Comparison of ENCODE assay signal across 1 cellular context in the genomic region with DNA sequence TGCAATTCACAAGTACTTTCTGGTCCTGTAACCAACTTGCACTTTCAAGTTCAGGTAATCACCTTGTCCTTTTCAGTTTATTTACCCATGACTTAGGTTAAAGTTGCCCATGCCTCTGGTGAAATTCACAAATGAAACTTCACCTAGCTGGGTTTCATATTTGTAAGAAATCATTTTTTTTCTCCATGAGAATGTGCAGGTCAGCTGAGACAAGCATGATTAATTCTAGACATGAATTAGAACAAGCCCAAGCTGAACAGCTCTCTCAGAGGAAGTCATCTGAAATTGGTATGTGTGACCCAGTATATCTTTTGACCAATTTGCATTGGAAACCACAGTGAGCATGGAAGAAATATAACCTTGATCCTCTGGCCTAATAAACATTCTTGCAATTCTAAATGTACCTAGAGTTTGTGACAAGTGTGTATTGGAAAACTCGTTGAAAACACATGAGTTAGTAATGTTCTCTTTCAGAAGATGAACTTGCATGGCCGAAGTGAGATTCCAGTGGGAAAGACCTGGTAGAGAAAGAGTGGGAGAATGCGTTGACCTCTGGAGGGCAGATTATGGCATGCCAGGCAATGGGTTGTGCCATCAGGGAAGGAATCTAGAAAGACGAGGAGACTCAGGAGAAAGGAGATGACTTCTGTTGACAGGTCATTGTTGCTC.
TF ChIP-seq lines count a peak whose summit lies in the region.

No MANE protein-coding gene starts in this region.

TF ChIP-seq in GM12878, 131 proteins besides CTCF, POLR2A, EP300 and RAD21 (continued from another document and continues in another):
- TF ChIP-seq, protein P1, sequence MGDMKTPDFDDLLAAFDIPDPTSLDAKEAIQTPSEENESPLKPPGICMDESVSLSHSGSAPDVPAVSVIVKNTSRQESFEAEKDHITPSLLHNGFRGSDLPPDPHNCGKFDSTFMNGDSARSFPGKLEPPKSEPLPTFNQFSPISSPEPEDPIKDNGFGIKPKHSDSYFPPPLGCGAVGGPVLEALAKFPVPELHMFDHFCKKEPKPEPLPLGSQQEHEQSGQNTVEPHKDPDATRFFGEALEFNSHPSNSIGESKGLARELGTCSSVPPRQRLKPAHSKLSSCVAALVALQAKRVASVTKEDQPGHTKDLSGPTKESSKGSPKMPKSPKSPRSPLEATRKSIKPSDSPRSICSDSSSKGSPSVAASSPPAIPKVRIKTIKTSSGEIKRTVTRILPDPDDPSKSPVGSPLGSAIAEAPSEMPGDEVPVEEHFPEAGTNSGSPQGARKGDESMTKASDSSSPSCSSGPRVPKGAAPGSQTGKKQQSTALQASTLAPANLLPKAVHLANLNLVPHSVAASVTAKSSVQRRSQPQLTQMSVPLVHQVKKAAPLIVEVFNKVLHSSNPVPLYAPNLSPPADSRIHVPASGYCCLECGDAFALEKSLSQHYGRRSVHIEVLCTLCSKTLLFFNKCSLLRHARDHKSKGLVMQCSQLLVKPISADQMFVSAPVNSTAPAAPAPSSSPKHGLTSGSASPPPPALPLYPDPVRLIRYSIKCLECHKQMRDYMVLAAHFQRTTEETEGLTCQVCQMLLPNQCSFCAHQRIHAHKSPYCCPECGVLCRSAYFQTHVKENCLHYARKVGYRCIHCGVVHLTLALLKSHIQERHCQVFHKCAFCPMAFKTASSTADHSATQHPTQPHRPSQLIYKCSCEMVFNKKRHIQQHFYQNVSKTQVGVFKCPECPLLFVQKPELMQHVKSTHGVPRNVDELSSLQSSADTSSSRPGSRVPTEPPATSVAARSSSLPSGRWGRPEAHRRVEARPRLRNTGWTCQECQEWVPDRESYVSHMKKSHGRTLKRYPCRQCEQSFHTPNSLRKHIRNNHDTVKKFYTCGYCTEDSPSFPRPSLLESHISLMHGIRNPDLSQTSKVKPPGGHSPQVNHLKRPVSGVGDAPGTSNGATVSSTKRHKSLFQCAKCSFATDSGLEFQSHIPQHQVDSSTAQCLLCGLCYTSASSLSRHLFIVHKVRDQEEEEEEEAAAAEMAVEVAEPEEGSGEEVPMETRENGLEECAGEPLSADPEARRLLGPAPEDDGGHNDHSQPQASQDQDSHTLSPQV (IDR thresholded peaks at IDR 0.05): no peak
- TF ChIP-seq, protein P2, sequence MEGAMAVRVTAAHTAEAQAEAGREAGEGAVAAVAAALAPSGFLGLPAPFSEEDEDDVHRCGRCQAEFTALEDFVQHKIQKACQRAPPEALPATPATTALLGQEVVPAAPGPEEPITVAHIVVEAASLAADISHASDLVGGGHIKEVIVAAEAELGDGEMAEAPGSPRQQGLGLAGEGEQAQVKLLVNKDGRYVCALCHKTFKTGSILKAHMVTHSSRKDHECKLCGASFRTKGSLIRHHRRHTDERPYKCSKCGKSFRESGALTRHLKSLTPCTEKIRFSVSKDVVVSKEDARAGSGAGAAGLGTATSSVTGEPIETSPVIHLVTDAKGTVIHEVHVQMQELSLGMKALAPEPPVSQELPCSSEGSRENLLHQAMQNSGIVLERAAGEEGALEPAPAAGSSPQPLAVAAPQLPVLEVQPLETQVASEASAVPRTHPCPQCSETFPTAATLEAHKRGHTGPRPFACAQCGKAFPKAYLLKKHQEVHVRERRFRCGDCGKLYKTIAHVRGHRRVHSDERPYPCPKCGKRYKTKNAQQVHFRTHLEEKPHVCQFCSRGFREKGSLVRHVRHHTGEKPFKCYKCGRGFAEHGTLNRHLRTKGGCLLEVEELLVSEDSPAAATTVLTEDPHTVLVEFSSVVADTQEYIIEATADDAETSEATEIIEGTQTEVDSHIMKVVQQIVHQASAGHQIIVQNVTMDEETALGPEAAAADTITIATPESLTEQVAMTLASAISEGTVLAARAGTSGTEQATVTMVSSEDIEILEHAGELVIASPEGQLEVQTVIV (IDR thresholded peaks at IDR 0.05; ENCODE audit: borderline replicate concordance, partially characterized antibody): no peak
- TF ChIP-seq SPI1 (IDR thresholded peaks at IDR 0.05; ENCODE audit: borderline replicate concordance, insufficient read depth, low read depth, low read length) (peak; percentile 57), CREB1 (IDR thresholded peaks at IDR 0.05; ENCODE audit: low read depth) (0 out of 2 replicates have a peak, but pooled peaks have one; percentile 8), ESRRA (IDR thresholded peaks at IDR 0.05; ENCODE audit: low read length) (no peak), RCOR1 (conservative IDR thresholded peaks at IDR 0.05; ENCODE audit: low read depth, low read length) (no peak), KDM1A (IDR thresholded peaks at IDR 0.05; ENCODE audit: borderline replicate concordance) (no peak), BRCA1 (IDR thresholded peaks at IDR 0.05; ENCODE audit: low read depth, low read length) (no peak), RB1 (IDR thresholded peaks at IDR 0.05; ENCODE audit: borderline replicate concordance) (0 out of 2 replicates have a peak, but pooled peaks have one; percentile 13), MTA3 (IDR thresholded peaks at IDR 0.05; ENCODE audit: borderline replicate concordance, low read length) (peak; percentile 56; the same call in 1 of the 2 replicates), MXI1 (IDR thresholded peaks at IDR 0.05; ENCODE audit: low read depth, low read length) (no peak), TCF12 (IDR thresholded peaks at IDR 0.05; ENCODE audit: low read depth, low read length) (no peak), JUNB (IDR thresholded peaks at IDR 0.05) (peak; percentile 28; the same call in 1 of the 2 replicates), FOXK2 (IDR thresholded peaks at IDR 0.05) (no peak), FOS (IDR thresholded peaks at IDR 0.05; ENCODE audit: borderline replicate concordance, extremely low read depth, insufficient read length) (no peak), CBFB (IDR thresholded peaks at IDR 0.05; ENCODE audit: low read depth) (no peak), STAT1 (conservative IDR thresholded peaks at IDR 0.05) (no peak), CBX3 (IDR thresholded peaks at IDR 0.05; ENCODE audit: borderline replicate concordance, low read depth) (no peak), ZNF217 (IDR thresholded peaks at IDR 0.05) (no peak), DPF2 (IDR thresholded peaks at IDR 0.05) (no peak), NFXL1 (IDR thresholded peaks at IDR 0.05; ENCODE audit: borderline replicate concordance) (no peak), ZSCAN29 (IDR thresholded peaks at IDR 0.05) (no peak), ETV6 (conservative IDR thresholded peaks at IDR 0.05 in 1 of 2, IDR thresholded peaks at IDR 0.05 in 1 of 2; ENCODE audit: borderline replicate concordance in 1 of 2, low read depth in 1 of 2) (peak in 1 of 2 experiments; percentile 60; a peak in 1 of 4 replicates), FOXM1 (IDR thresholded peaks at IDR 0.05; ENCODE audit: low read depth, low read length) (peak; percentile 86), NBN (IDR thresholded peaks at IDR 0.05) (0 out of 2 replicates have a peak, but pooled peaks have one; percentile 43), ZNF24 (IDR thresholded peaks at IDR 0.05) (no peak)
- TF ChIP-seq, protein P3, sequence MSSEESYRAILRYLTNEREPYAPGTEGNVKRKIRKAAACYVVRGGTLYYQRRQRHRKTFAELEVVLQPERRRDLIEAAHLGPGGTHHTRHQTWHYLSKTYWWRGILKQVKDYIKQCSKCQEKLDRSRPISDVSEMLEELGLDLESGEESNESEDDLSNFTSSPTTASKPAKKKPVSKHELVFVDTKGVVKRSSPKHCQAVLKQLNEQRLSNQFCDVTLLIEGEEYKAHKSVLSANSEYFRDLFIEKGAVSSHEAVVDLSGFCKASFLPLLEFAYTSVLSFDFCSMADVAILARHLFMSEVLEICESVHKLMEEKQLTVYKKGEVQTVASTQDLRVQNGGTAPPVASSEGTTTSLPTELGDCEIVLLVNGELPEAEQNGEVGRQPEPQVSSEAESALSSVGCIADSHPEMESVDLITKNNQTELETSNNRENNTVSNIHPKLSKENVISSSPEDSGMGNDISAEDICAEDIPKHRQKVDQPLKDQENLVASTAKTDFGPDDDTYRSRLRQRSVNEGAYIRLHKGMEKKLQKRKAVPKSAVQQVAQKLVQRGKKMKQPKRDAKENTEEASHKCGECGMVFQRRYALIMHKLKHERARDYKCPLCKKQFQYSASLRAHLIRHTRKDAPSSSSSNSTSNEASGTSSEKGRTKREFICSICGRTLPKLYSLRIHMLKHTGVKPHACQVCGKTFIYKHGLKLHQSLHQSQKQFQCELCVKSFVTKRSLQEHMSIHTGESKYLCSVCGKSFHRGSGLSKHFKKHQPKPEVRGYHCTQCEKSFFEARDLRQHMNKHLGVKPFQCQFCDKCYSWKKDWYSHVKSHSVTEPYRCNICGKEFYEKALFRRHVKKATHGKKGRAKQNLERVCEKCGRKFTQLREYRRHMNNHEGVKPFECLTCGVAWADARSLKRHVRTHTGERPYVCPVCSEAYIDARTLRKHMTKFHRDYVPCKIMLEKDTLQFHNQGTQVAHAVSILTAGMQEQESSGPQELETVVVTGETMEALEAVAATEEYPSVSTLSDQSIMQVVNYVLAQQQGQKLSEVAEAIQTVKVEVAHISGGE (CRISPR knock-in tag; IDR thresholded peaks at IDR 0.05): no peak
- TF ChIP-seq, protein P4, sequence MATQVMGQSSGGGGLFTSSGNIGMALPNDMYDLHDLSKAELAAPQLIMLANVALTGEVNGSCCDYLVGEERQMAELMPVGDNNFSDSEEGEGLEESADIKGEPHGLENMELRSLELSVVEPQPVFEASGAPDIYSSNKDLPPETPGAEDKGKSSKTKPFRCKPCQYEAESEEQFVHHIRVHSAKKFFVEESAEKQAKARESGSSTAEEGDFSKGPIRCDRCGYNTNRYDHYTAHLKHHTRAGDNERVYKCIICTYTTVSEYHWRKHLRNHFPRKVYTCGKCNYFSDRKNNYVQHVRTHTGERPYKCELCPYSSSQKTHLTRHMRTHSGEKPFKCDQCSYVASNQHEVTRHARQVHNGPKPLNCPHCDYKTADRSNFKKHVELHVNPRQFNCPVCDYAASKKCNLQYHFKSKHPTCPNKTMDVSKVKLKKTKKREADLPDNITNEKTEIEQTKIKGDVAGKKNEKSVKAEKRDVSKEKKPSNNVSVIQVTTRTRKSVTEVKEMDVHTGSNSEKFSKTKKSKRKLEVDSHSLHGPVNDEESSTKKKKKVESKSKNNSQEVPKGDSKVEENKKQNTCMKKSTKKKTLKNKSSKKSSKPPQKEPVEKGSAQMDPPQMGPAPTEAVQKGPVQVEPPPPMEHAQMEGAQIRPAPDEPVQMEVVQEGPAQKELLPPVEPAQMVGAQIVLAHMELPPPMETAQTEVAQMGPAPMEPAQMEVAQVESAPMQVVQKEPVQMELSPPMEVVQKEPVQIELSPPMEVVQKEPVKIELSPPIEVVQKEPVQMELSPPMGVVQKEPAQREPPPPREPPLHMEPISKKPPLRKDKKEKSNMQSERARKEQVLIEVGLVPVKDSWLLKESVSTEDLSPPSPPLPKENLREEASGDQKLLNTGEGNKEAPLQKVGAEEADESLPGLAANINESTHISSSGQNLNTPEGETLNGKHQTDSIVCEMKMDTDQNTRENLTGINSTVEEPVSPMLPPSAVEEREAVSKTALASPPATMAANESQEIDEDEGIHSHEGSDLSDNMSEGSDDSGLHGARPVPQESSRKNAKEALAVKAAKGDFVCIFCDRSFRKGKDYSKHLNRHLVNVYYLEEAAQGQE (IDR thresholded peaks at IDR 0.05; ENCODE audit: low read depth, low read length): no peak
- TF ChIP-seq, protein P5, sequence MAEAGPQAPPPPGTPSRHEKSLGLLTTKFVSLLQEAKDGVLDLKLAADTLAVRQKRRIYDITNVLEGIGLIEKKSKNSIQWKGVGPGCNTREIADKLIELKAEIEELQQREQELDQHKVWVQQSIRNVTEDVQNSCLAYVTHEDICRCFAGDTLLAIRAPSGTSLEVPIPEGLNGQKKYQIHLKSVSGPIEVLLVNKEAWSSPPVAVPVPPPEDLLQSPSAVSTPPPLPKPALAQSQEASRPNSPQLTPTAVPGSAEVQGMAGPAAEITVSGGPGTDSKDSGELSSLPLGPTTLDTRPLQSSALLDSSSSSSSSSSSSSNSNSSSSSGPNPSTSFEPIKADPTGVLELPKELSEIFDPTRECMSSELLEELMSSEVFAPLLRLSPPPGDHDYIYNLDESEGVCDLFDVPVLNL (IDR thresholded peaks at IDR 0.05; ENCODE audit: low read depth, low read length): no peak
- TF ChIP-seq, protein P6, sequence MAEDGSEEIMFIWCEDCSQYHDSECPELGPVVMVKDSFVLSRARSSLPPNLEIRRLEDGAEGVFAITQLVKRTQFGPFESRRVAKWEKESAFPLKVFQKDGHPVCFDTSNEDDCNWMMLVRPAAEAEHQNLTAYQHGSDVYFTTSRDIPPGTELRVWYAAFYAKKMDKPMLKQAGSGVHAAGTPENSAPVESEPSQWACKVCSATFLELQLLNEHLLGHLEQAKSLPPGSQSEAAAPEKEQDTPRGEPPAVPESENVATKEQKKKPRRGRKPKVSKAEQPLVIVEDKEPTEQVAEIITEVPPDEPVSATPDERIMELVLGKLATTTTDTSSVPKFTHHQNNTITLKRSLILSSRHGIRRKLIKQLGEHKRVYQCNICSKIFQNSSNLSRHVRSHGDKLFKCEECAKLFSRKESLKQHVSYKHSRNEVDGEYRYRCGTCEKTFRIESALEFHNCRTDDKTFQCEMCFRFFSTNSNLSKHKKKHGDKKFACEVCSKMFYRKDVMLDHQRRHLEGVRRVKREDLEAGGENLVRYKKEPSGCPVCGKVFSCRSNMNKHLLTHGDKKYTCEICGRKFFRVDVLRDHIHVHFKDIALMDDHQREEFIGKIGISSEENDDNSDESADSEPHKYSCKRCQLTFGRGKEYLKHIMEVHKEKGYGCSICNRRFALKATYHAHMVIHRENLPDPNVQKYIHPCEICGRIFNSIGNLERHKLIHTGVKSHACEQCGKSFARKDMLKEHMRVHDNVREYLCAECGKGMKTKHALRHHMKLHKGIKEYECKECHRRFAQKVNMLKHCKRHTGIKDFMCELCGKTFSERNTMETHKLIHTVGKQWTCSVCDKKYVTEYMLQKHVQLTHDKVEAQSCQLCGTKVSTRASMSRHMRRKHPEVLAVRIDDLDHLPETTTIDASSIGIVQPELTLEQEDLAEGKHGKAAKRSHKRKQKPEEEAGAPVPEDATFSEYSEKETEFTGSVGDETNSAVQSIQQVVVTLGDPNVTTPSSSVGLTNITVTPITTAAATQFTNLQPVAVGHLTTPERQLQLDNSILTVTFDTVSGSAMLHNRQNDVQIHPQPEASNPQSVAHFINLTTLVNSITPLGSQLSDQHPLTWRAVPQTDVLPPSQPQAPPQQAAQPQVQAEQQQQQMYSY (CRISPR knock-in tag; IDR thresholded peaks at IDR 0.05): no peak
- TF ChIP-seq, protein P7, sequence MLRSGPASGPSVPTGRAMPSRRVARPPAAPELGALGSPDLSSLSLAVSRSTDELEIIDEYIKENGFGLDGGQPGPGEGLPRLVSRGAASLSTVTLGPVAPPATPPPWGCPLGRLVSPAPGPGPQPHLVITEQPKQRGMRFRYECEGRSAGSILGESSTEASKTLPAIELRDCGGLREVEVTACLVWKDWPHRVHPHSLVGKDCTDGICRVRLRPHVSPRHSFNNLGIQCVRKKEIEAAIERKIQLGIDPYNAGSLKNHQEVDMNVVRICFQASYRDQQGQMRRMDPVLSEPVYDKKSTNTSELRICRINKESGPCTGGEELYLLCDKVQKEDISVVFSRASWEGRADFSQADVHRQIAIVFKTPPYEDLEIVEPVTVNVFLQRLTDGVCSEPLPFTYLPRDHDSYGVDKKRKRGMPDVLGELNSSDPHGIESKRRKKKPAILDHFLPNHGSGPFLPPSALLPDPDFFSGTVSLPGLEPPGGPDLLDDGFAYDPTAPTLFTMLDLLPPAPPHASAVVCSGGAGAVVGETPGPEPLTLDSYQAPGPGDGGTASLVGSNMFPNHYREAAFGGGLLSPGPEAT (IDR thresholded peaks at IDR 0.05; ENCODE audit: low read depth): peak; percentile 64; the same call in 1 of the 2 replicates
- TF ChIP-seq, protein P8, sequence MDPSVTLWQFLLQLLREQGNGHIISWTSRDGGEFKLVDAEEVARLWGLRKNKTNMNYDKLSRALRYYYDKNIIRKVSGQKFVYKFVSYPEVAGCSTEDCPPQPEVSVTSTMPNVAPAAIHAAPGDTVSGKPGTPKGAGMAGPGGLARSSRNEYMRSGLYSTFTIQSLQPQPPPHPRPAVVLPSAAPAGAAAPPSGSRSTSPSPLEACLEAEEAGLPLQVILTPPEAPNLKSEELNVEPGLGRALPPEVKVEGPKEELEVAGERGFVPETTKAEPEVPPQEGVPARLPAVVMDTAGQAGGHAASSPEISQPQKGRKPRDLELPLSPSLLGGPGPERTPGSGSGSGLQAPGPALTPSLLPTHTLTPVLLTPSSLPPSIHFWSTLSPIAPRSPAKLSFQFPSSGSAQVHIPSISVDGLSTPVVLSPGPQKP (IDR thresholded peaks at IDR 0.05; ENCODE audit: low read depth, low read length): no peak
